Comparison of ENCODE assay signal across 1 cellular context in genomic region chr1:204493882-204494280, GRCh38.
TF ChIP-seq lines count a peak whose summit lies in the region.

No MANE protein-coding gene starts in this region.

TF ChIP-seq in HepG2, 621 proteins besides CTCF, POLR2A, EP300 and RAD21 (continued from another document and continues in another):
- TF ChIP-seq PAXIP1 (CRISPR knock-in tag; conservative IDR thresholded peaks at IDR 0.05): peak; percentile 58
- peak; percentile 63; the same call in 1 of the 2 replicates for TF ChIP-seq ZNF430 (CRISPR knock-in tag; IDR thresholded peaks at IDR 0.05)
- TF ChIP-seq ZBTB26 (CRISPR knock-in tag; IDR thresholded peaks at IDR 0.05; ENCODE audit: borderline replicate concordance): no peak
- no peak for TF ChIP-seq ZBTB2 (CRISPR knock-in tag; IDR thresholded peaks at IDR 0.05; ENCODE audit: low read depth)
- peak; percentile 61 for TF ChIP-seq ZNF281 (CRISPR knock-in tag; IDR thresholded peaks at IDR 0.05; ENCODE audit: borderline replicate concordance)
- no peak for TF ChIP-seq TRIM24 (CRISPR knock-in tag; IDR thresholded peaks at IDR 0.05)
- no peak for TF ChIP-seq ZNF577 (CRISPR knock-in tag; IDR thresholded peaks at IDR 0.05; ENCODE audit: borderline replicate concordance, low read depth)
- no peak; the same call in 1 of the 2 replicates for TF ChIP-seq DPF2 (CRISPR knock-in tag; IDR thresholded peaks at IDR 0.05; ENCODE audit: borderline replicate concordance, low read depth)
- no peak for TF ChIP-seq THAP7 (CRISPR knock-in tag; IDR thresholded peaks at IDR 0.05)
- peak; percentile 11 for TF ChIP-seq PHF5A (CRISPR knock-in tag; IDR thresholded peaks at IDR 0.05; ENCODE audit: low read depth, unreplicated experiment)
- no peak for TF ChIP-seq NFE2 (CRISPR knock-in tag; IDR thresholded peaks at IDR 0.05)
- no peak for TF ChIP-seq FOXP1 (IDR thresholded peaks at IDR 0.05)
- no peak for TF ChIP-seq FOXP1 (CRISPR knock-in tag; IDR thresholded peaks at IDR 0.05)
- TF ChIP-seq TFAP4 (IDR thresholded peaks at IDR 0.05; ENCODE audit: borderline replicate concordance, low read depth): peak; percentile 72; the same call in 1 of the 2 replicates
- TF ChIP-seq MIXL1 (CRISPR knock-in tag; IDR thresholded peaks at IDR 0.05): 0 out of 2 replicates have a peak, but pooled peaks have one; percentile 11
- TF ChIP-seq SRY (CRISPR knock-in tag; IDR thresholded peaks at IDR 0.05): no peak
- 0 out of 2 replicates have a peak, but pooled peaks have one; percentile 35 for TF ChIP-seq ELF1 (CRISPR knock-in tag; IDR thresholded peaks at IDR 0.05)
- TF ChIP-seq HBP1 (CRISPR knock-in tag; IDR thresholded peaks at IDR 0.05; ENCODE audit: low read depth): no peak
- TF ChIP-seq HNF1A (IDR thresholded peaks at IDR 0.05; ENCODE audit: low read depth): no peak
- 0 out of 2 replicates have a peak, but pooled peaks have one; percentile 12 for TF ChIP-seq HNF1A (CRISPR knock-in tag; IDR thresholded peaks at IDR 0.05; ENCODE audit: borderline replicate concordance)
- TF ChIP-seq BCLAF1 (IDR thresholded peaks at IDR 0.05): no peak
- 0 out of 2 replicates have a peak, but pooled peaks have one; percentile 6 for TF ChIP-seq PHF21A (CRISPR knock-in tag; IDR thresholded peaks at IDR 0.05)
- no peak for TF ChIP-seq RCOR2 (CRISPR knock-in tag; IDR thresholded peaks at IDR 0.05)
- TF ChIP-seq THAP9 (CRISPR knock-in tag; IDR thresholded peaks at IDR 0.05; ENCODE audit: borderline replicate concordance): no peak
- peak; percentile 7; the same call in 1 of the 2 replicates for TF ChIP-seq HOXA3 (CRISPR knock-in tag; IDR thresholded peaks at IDR 0.05)
- TF ChIP-seq ZSCAN30 (CRISPR knock-in tag; IDR thresholded peaks at IDR 0.05): no peak
- no peak for TF ChIP-seq ZBTB37 (CRISPR knock-in tag; IDR thresholded peaks at IDR 0.05)
- TF ChIP-seq ZNF703 (CRISPR knock-in tag; IDR thresholded peaks at IDR 0.05; ENCODE audit: borderline replicate concordance): no peak; the same call in 1 of the 2 replicates
